In the genomic region with DNA sequence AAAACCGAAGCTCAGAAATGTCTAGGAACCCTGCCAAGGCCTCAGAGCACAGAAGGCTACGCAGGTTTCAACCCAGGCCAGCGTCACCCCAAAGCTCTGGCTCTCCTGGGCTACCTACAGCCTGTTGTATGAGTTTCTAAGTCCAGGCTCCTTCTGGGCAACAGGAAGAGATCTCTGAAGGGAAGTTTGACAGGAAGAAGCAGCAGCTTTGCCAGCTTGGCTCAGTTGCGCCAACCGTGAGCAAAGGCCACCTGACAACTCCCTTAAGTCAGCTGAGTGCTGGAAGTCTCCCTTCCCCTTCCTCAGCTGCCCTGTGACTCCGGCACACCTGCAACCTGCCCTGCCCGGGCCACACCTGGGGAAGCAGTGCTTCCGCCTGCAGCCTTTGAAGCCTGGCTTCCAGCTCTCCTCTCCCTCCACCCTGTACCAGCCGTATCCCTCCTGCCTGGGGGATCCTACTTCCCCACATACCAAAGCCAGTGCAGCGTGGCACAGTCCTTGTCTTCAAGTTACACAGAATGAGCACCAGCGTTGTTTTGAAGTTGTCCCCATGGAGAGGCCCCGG, we compare ENCODE assay signal across 2 cellular contexts.
TF ChIP-seq lines count a peak whose summit lies in the region.

No MANE protein-coding gene starts in this region.

TF ChIP-seq in WTC11, 78 proteins besides CTCF, POLR2A, EP300 and RAD21 (continued from another document):
- TF ChIP-seq, protein P1, sequence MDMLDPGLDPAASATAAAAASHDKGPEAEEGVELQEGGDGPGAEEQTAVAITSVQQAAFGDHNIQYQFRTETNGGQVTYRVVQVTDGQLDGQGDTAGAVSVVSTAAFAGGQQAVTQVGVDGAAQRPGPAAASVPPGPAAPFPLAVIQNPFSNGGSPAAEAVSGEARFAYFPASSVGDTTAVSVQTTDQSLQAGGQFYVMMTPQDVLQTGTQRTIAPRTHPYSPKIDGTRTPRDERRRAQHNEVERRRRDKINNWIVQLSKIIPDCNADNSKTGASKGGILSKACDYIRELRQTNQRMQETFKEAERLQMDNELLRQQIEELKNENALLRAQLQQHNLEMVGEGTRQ (CRISPR knock-in tag; IDR thresholded peaks at IDR 0.05): no peak
- TF ChIP-seq HMGXB4 (CRISPR knock-in tag; IDR thresholded peaks at IDR 0.05): no peak
- TF ChIP-seq, protein P2, sequence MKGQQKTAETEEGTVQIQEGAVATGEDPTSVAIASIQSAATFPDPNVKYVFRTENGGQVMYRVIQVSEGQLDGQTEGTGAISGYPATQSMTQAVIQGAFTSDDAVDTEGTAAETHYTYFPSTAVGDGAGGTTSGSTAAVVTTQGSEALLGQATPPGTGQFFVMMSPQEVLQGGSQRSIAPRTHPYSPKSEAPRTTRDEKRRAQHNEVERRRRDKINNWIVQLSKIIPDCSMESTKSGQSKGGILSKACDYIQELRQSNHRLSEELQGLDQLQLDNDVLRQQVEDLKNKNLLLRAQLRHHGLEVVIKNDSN (CRISPR knock-in tag; IDR thresholded peaks at IDR 0.05): no peak
- TF ChIP-seq GABPB1 (CRISPR knock-in tag; IDR thresholded peaks at IDR 0.05): no peak
- TF ChIP-seq NR2C2 (CRISPR knock-in tag; IDR thresholded peaks at IDR 0.05): no peak
- no peak for TF ChIP-seq GRHL2 (CRISPR knock-in tag; IDR thresholded peaks at IDR 0.05; ENCODE audit: insufficient replicate concordance, severe bottlenecking)
- TF ChIP-seq ZNF121 (CRISPR knock-in tag; IDR thresholded peaks at IDR 0.05): no peak
- TF ChIP-seq, protein P3, sequence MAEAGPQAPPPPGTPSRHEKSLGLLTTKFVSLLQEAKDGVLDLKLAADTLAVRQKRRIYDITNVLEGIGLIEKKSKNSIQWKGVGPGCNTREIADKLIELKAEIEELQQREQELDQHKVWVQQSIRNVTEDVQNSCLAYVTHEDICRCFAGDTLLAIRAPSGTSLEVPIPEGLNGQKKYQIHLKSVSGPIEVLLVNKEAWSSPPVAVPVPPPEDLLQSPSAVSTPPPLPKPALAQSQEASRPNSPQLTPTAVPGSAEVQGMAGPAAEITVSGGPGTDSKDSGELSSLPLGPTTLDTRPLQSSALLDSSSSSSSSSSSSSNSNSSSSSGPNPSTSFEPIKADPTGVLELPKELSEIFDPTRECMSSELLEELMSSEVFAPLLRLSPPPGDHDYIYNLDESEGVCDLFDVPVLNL (CRISPR knock-in tag; IDR thresholded peaks at IDR 0.05; ENCODE audit: borderline replicate concordance, low read depth): no peak
- no peak for TF ChIP-seq EMX1 (CRISPR knock-in tag; IDR thresholded peaks at IDR 0.05)
- TF ChIP-seq NR3C1 (CRISPR knock-in tag; conservative IDR thresholded peaks at IDR 0.05; ENCODE audit: low read depth): no peak
- TF ChIP-seq, protein P4, sequence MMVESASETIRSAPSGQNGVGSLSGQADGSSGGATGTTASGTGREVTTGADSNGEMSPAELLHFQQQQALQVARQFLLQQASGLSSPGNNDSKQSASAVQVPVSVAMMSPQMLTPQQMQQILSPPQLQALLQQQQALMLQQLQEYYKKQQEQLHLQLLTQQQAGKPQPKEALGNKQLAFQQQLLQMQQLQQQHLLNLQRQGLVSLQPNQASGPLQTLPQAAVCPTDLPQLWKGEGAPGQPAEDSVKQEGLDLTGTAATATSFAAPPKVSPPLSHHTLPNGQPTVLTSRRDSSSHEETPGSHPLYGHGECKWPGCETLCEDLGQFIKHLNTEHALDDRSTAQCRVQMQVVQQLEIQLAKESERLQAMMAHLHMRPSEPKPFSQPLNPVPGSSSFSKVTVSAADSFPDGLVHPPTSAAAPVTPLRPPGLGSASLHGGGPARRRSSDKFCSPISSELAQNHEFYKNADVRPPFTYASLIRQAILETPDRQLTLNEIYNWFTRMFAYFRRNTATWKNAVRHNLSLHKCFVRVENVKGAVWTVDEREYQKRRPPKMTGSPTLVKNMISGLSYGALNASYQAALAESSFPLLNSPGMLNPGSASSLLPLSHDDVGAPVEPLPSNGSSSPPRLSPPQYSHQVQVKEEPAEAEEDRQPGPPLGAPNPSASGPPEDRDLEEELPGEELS (CRISPR knock-in tag; IDR thresholded peaks at IDR 0.05): no peak
TF ChIP-seq in WTC11: peak in this region for 0.

TF ChIP-seq in GM12891, 5 proteins besides CTCF, POLR2A, EP300 and RAD21 (continued from another document):
- TF ChIP-seq PAX5 (IDR thresholded peaks at IDR 0.05; ENCODE audit: insufficient read depth, low read length, severe bottlenecking) (no peak), TAF1 (IDR thresholded peaks at IDR 0.05; ENCODE audit: low read depth, low read length) (no peak), POU2F2 (IDR thresholded peaks at IDR 0.05; ENCODE audit: low read depth, low read length) (no peak)
